7 cellular contexts compared by ENCODE assay signal in genomic region chr1:78329475-78329874, GRCh38.
"Had no signal": no experiment of that assay in that cellular context is flagged by ENCODE, and none has a peak within 500 bp of the region (broad histone marks: within the 10 kb centered on the region; RNA-seq: fewer than 3 reads in every experiment).

No MANE protein-coding gene starts in this region.

- H3K27ac Mint-ChIP-seq: HFFc6 had no signal

- H3K4me3 Mint-ChIP-seq: HFFc6 had no signal

- H3K4me1 ChIP-seq: HAP-1 had no signal

- DNase-seq: GM23248, GOT3, H7, HFFc6, IMR-90 had no signal

- H3K36me3 ChIP-seq: HAP-1 had no signal

- H3K9me3 Mint-ChIP-seq: HFFc6 had no signal

- FAIRE-seq: HTR-8/SVneo had no signal

- H3K9ac ChIP-seq: GM23248 had no signal

- H3K27ac ChIP-seq: GM23248 had no signal

- H3K4me3 ChIP-seq: GM23248, HAP-1 had no signal
